Comparison of ENCODE assay signal across 7 cellular contexts in genomic region chr3:11272913-11273574, GRCh38. TPM values are rescaled to one million over a fixed set of nuclear protein-coding genes. Genes with fewer than 3 reads are reported as not detected.
A peak's percentile ranks its signal among the peaks of the same experiment; 100 is the strongest.
DNase-seq lines count a peak whose midpoint lies in the region; ATAC-seq and TF ChIP-seq lines count a peak whose summit lies in the region.

No MANE protein-coding gene starts in this region.

- no peaks in the 10 kb centered on the region for H3K27me3 Mint-ChIP-seq in HFFc6 (ENCODE audit: insufficient read depth)
- H3K27me3 Mint-ChIP-seq in T-cell, result no peaks in the 10 kb centered on the region

- TF ChIP-seq CTCF in HFFc6 (IDR thresholded peaks at IDR 0.05) (no peak), foreskin keratinocyte (conservative IDR thresholded peaks at IDR 0.05) (no peak), GM10248 (IDR thresholded peaks at IDR 0.05; ENCODE audit: control extremely low read depth, extremely low read depth, low read depth, missing control alignments) (no peak)

- H3K4me1 Mint-ChIP-seq in HFFc6 (ENCODE audit: low read depth) (peaks cover 57% of the 10 kb centered on the region), T-cell (peaks cover 48 to 54% (median 52%) of the 10 kb centered on the region in 3 donors)

- CTCF ChIA-PET in T-cell (lab: Charles Lee), result interaction anchor here in 1 of 2 donors (0.6 to 1.7 kb wide), 8 partner anchors 11 to 1211 kb away, joined by 3 to 10 read pairs (median 5); partner anchors contain the start of gene TSEN2
- CTCF ChIA-PET in GM10248 (lab: Yijun Ruan, JAX), result interaction anchor here (1.1 to 3.5 kb wide), 4 partner anchors 11 to 62 kb away, joined by 3 to 39 read pairs (median 6); no protein-coding TSS in a partner anchor

- DNase-seq in HFFc6 (peak; percentile 18), T-cell (no peak), foreskin keratinocyte (no peak), GM10248 (ENCODE audit: extremely low spot score) (no peak), NCI-H510A treated with DMSO at 0.1 percent for 48 hours (lab: John Stamatoyannopoulos, UW) (no peak)

- no peaks in the 10 kb centered on the region for H3K27me3 ChIP-seq in foreskin keratinocyte

- peaks cover 33% of the 10 kb centered on the region for H3K36me3 Mint-ChIP-seq in HFFc6 (ENCODE audit: low read depth)
- H3K36me3 Mint-ChIP-seq in T-cell, result peaks cover 33% of the 10 kb centered on the region

- POLR2A ChIA-PET in T-cell (lab: Charles Lee), result interaction anchor here (0.7 to 1.5 kb wide), 4 partner anchors 13 to 18 kb away, joined by 3 to 16 read pairs (median 6); no protein-coding TSS in a partner anchor
- POLR2A ChIA-PET in GM10248 (lab: Yijun Ruan, JAX), result no interaction called here

- H3K4me1 ChIP-seq in foreskin keratinocyte, result peaks cover 18% of the 10 kb centered on the region

- ATAC-seq in T-cell (replicated peaks in 1 of 4) (no peak), foreskin keratinocyte (no peak), GM18909 (IDR thresholded peaks at IDR 0.05; ENCODE audit: poor library complexity, unreplicated experiment) (no peak)

- H3K27ac Mint-ChIP-seq in HFFc6 (peak overlapping the region; percentile 95), T-cell (peak overlapping the region; percentile 93 to 97)

- H3K4me3 Mint-ChIP-seq in HFFc6 (peak overlapping the region; percentile 98), T-cell (peak overlapping the region; percentile 92 to 95 (median 94))

- H3K9me3 Mint-ChIP-seq in HFFc6 (no peaks in the 10 kb centered on the region), T-cell (peaks cover 0 to 9% (median 0%) of the 10 kb centered on the region in 3 donors)

- peak overlapping the region; percentile 75 for H3K27ac ChIP-seq in foreskin keratinocyte
- H3K27ac ChIP-seq in skin epidermis, result peak overlapping the region in 19 of 21 experiments; percentile 77 to 96 (median 92)

- H3K4me3 ChIP-seq in skin epidermis, result peak overlapping the region; percentile 69 to 94 (median 71)

RNA-seq across cellular contexts. Expression of gene ATG7, which starts 0.8 kb away (rescaled TPM):
- 10 to 100 TPM; 44.5 to 53.0 (median 49.3) TPM for total RNA-seq in HFFc6 (2021; fragmentation: NEBNext Ultra II Directional; extraction: Animal tissue kit (Norgen Biotek cat#: 25700))
- total RNA-seq in T-cell (10 to 100 TPM; 29.0 to 39.3 (median 37.4) TPM), foreskin keratinocyte (39.2 and 39.8 TPM in 2 replicates)
- 22.6 and 24.7 TPM in 2 replicates for polyA plus RNA-seq in foreskin keratinocyte
